Comparison of ENCODE assay signal across 11 cellular contexts in genomic region chr9:2093920-2094597, GRCh38.
A peak's percentile ranks its signal among the peaks of the same experiment; 100 is the strongest.
DNase-seq lines count a peak whose midpoint lies in the region; TF ChIP-seq lines count a peak whose summit lies in the region.
"Had no signal": no experiment of that assay in that cellular context is flagged by ENCODE, and none has a peak within 500 bp of the region (broad histone marks: within the 10 kb centered on the region; RNA-seq: fewer than 3 reads in every experiment).

No MANE protein-coding gene starts in this region.

- H3K4me3 ChIP-seq in SK-N-SH (ENCODE audit: low read depth in 2 of 2, low read length in 1 of 2), result no peak overlapping the region
- H3K4me3 ChIP-seq in fibroblast of the aortic adventitia (ENCODE audit: low read depth, low read length), result no peak overlapping the region
- no peak overlapping the region for H3K4me3 ChIP-seq in dorsolateral prefrontal cortex
- no peak overlapping the region for H3K4me3 ChIP-seq in PC-9
- H3K4me3 ChIP-seq: right lobe of liver had no signal

- H3K4me2 ChIP-seq in SK-N-SH (0 out of 2 replicates have a peak overlapping the region, but pooled peaks have one; percentile 7), PC-9 (no peak overlapping the region)

- no peak overlapping the region for H3K9ac ChIP-seq in SK-N-SH

- H3K9me3 ChIP-seq in SK-N-SH, result no peaks in the 10 kb centered on the region
- H3K9me3 ChIP-seq in PC-9 (ENCODE audit: insufficient read depth, low read depth), result no peaks in the 10 kb centered on the region
- H3K9me3 ChIP-seq: right lobe of liver had no signal

- H2AFZ ChIP-seq in SK-N-SH (ENCODE audit: low read depth) (no peak overlapping the region), PC-9 (no peak overlapping the region)

- TF ChIP-seq CTCF in SK-N-SH (IDR thresholded peaks at IDR 0.05) (no peak), fibroblast of the aortic adventitia (IDR thresholded peaks at IDR 0.05; ENCODE audit: insufficient read depth, low read length) (no peak), dorsolateral prefrontal cortex (IDR thresholded peaks at IDR 0.05 in 54 of 56, conservative IDR thresholded peaks at IDR 0.05 in 2 of 56; ENCODE audit: low read depth in 1 of 56, partially characterized antibody in 56 of 56) (no peak), PC-9 (conservative IDR thresholded peaks at IDR 0.05) (no peak)

- intact Hi-C loops in dorsolateral prefrontal cortex (cut with DNase I) (no loop called here), PC-9 (cut with micrococcal nuclease; ENCODE audit: unreplicated experiment) (no loop called here)

- BruUV-seq in PC-9 (replicated peaks; lab: Mats Ljungman, UMichigan), result no TSS peak

- POLR2A ChIA-PET in SK-N-SH (lab: Yijun Ruan, JAX), result no interaction called here
- POLR2A ChIA-PET in PC-9 (lab: Charles Lee; ENCODE audit: unreplicated experiment), result no interaction called here

- no peaks in the 10 kb centered on the region for H3K27me3 ChIP-seq in SK-N-SH (ENCODE audit: insufficient read depth)
- H3K27me3 ChIP-seq in dorsolateral prefrontal cortex, result no peaks in the 10 kb centered on the region
- no peaks in the 10 kb centered on the region for H3K27me3 ChIP-seq in PC-9 (ENCODE audit: insufficient read depth, low read depth)
- H3K27me3 ChIP-seq: right lobe of liver had no signal

- H3K79me2 ChIP-seq in SK-N-SH (ENCODE audit: insufficient read depth) (no peaks in the 10 kb centered on the region), PC-9 (ENCODE audit: low read depth) (no peaks in the 10 kb centered on the region)

- H3K27ac ChIP-seq in SK-N-SH (ENCODE audit: low read depth in 2 of 2, low read length in 1 of 2), result no peak overlapping the region
- H3K27ac ChIP-seq in dorsolateral prefrontal cortex, result peak overlapping the region in 19 of 59 donors; percentile 4 to 67 (median 28)
- H3K27ac ChIP-seq in PC-9, result no peak overlapping the region
- H3K27ac ChIP-seq: epithelial cell of prostate, right lobe of liver had no signal

- in situ Hi-C loops in G401 (cut with HindIII; ENCODE audit: low sequenced_read_pairs), result no loop called here

- peaks cover 22 to 37% of the 10 kb centered on the region in 2 experiments for H3K36me3 ChIP-seq in SK-N-SH (replicated peaks in 1 of 2; ENCODE audit: control insufficient read depth in 1 of 2, insufficient read depth in 2 of 2, low read length in 1 of 2)
- no peaks in the 10 kb centered on the region for H3K36me3 ChIP-seq in PC-9 (ENCODE audit: low read depth)

- no peak for TF ChIP-seq RAD21 in SK-N-SH (IDR thresholded peaks at IDR 0.05; ENCODE audit: low read length)

- H3K4me1 ChIP-seq in SK-N-SH (ENCODE audit: control insufficient read depth in 1 of 2, insufficient read depth in 2 of 2, low read depth in 1 of 2, low read length in 1 of 2) (no peaks in the 10 kb centered on the region), PC-9 (replicated peaks; ENCODE audit: insufficient read depth) (no peaks in the 10 kb centered on the region)
- H3K4me1 ChIP-seq: right lobe of liver had no signal

- H3F3A ChIP-seq in SK-N-SH (replicated peaks; ENCODE audit: insufficient read depth), result no peaks in the 10 kb centered on the region
- H3F3A ChIP-seq in PC-9 (ENCODE audit: insufficient read depth, low read depth), result no peaks in the 10 kb centered on the region

- WGBS in SK-N-SH (ENCODE audit: low lambda C conversion rate), result 50% methylated on average over 2 of the region's 2 CpGs

- CTCF ChIA-PET in SK-N-SH (lab: Yijun Ruan, JAX) (no interaction called here), PC-9 (lab: Charles Lee) (no interaction called here)

- DNase-seq in G401 (ENCODE audit: low spot score) (peak; percentile 7), SK-N-SH (no peak), fibroblast of the aortic adventitia (ENCODE audit: low read depth) (peak; percentile 70), pons (ENCODE audit: low spot score) (peak; percentile 25), dorsolateral prefrontal cortex (no peak), amniotic stem cell (lab: John Stamatoyannopoulos, UW) (no peak), NCI-H2107 (lab: John Stamatoyannopoulos, UW) (no peak), PC-9 (no peak)
- DNase-seq: activated naive CD4-positive, alpha-beta T cell treated with anti-CD3 and anti-CD28 coated beads, Interleukin-2, amount 50 U/mL, for 16 hours; right lobe of liver had no signal

- no peak for TF ChIP-seq EP300 in SK-N-SH (IDR thresholded peaks at IDR 0.05; ENCODE audit: borderline replicate concordance in 1 of 2, low read depth in 1 of 2, low read length in 1 of 2)

- H4K20me1 ChIP-seq in SK-N-SH (ENCODE audit: insufficient read depth) (no peaks in the 10 kb centered on the region), PC-9 (ENCODE audit: insufficient read depth) (no peaks in the 10 kb centered on the region)

- H3K9me2 ChIP-seq in SK-N-SH (no peaks in the 10 kb centered on the region), PC-9 (ENCODE audit: insufficient read depth) (no peaks in the 10 kb centered on the region)

TF ChIP-seq in SK-N-SH, 30 proteins besides CTCF, POLR2A, EP300 and RAD21:
- no peak for TF ChIP-seq MXI1 (IDR thresholded peaks at IDR 0.05; ENCODE audit: low read depth, low read length)
- no peak for TF ChIP-seq FOXM1 (IDR thresholded peaks at IDR 0.05; ENCODE audit: low read depth)
- TF ChIP-seq, protein P1, sequence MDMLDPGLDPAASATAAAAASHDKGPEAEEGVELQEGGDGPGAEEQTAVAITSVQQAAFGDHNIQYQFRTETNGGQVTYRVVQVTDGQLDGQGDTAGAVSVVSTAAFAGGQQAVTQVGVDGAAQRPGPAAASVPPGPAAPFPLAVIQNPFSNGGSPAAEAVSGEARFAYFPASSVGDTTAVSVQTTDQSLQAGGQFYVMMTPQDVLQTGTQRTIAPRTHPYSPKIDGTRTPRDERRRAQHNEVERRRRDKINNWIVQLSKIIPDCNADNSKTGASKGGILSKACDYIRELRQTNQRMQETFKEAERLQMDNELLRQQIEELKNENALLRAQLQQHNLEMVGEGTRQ (IDR thresholded peaks at IDR 0.05; ENCODE audit: borderline replicate concordance, low read depth, low read length), result no peak
- TF ChIP-seq SIN3A (IDR thresholded peaks at IDR 0.05; ENCODE audit: borderline replicate concordance, low read depth, low read length), result no peak
- no peak for TF ChIP-seq PBX3 (IDR thresholded peaks at IDR 0.05)
- TF ChIP-seq MEF2A (IDR thresholded peaks at IDR 0.05; ENCODE audit: borderline replicate concordance, low read depth), result no peak
- TF ChIP-seq, protein P2, sequence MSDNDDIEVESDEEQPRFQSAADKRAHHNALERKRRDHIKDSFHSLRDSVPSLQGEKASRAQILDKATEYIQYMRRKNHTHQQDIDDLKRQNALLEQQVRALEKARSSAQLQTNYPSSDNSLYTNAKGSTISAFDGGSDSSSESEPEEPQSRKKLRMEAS (IDR thresholded peaks at IDR 0.05; ENCODE audit: low read depth), result no peak
- no peak for TF ChIP-seq YY1 (IDR thresholded peaks at IDR 0.05; ENCODE audit: low read depth)
- TF ChIP-seq TCF12 (IDR thresholded peaks at IDR 0.05), result no peak
- no peak for TF ChIP-seq RXRA (IDR thresholded peaks at IDR 0.05; ENCODE audit: borderline replicate concordance, low read depth)
- no peak for TF ChIP-seq CHD2 (IDR thresholded peaks at IDR 0.05; ENCODE audit: low read length, partially characterized antibody)
- no peak for TF ChIP-seq SMC3 (IDR thresholded peaks at IDR 0.05; ENCODE audit: low read depth, low read length)
- no peak for TF ChIP-seq RFX5 (IDR thresholded peaks at IDR 0.05; ENCODE audit: low read length)
- TF ChIP-seq ELF1 (IDR thresholded peaks at IDR 0.05), result no peak
- no peak for TF ChIP-seq GATA2 (CRISPR knock-in tag; IDR thresholded peaks at IDR 0.05)
- TF ChIP-seq, protein P3, sequence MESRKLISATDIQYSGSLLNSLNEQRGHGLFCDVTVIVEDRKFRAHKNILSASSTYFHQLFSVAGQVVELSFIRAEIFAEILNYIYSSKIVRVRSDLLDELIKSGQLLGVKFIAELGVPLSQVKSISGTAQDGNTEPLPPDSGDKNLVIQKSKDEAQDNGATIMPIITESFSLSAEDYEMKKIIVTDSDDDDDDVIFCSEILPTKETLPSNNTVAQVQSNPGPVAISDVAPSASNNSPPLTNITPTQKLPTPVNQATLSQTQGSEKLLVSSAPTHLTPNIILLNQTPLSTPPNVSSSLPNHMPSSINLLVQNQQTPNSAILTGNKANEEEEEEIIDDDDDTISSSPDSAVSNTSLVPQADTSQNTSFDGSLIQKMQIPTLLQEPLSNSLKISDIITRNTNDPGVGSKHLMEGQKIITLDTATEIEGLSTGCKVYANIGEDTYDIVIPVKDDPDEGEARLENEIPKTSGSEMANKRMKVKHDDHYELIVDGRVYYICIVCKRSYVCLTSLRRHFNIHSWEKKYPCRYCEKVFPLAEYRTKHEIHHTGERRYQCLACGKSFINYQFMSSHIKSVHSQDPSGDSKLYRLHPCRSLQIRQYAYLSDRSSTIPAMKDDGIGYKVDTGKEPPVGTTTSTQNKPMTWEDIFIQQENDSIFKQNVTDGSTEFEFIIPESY (IDR thresholded peaks at IDR 0.05; ENCODE audit: borderline replicate concordance, low read depth), result no peak
- no peak for TF ChIP-seq FOSL2 (IDR thresholded peaks at IDR 0.05; ENCODE audit: borderline replicate concordance, low read depth)

Comparison
In these comparisons a context has a peak if more than half of its experiments do, and no peak if none do; other contexts are left out.
1. DNase-seq: peak in G401 (single experiment), fibroblast of the aortic adventitia (single experiment) and pons (single experiment); none in SK-N-SH (single experiment), dorsolateral prefrontal cortex (0 of 10), amniotic stem cell (single experiment), NCI-H2107 (single experiment) and PC-9 (0 of 2).